In the genomic region with DNA sequence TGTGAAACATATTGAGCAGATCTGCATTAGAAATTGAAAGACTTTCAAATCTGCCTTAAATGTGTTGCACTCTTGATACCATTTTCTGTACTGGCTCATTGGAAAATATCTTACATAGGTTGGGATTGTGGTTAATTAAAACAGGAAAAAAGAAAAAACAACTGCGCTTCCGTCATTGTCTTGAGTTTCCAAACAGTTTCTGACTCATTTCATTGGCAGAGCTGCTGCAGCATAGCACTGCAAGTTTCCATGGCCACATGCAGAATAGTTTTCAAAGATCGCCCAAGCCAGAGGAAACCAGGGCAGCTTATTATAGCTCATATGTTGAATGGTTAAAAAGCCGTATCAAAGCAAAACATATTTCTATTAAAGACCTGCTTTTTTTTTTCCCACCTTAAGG, we compare ENCODE assay signal across 14 cellular contexts.
DNase-seq lines count a peak whose midpoint lies in the region; ATAC-seq, FAIRE-seq and TF ChIP-seq lines count a peak whose summit lies in the region.
"Had no signal": no experiment of that assay in that cellular context is flagged by ENCODE, and none has a peak within 500 bp of the region (broad histone marks: within the 10 kb centered on the region; RNA-seq: fewer than 3 reads in every experiment).

No MANE protein-coding gene starts in this region.

- no peak for TF ChIP-seq RAD21 in A549 (conservative IDR thresholded peaks at IDR 0.05 in 1 of 2, IDR thresholded peaks at IDR 0.05 in 1 of 2)

- TF ChIP-seq CTCF in A549 (IDR thresholded peaks at IDR 0.05) (no peak), brain (conservative IDR thresholded peaks at IDR 0.05) (no peak), kidney (IDR thresholded peaks at IDR 0.05; ENCODE audit: borderline replicate concordance, extremely low read depth, insufficient read depth) (no peak), osteocyte (IDR thresholded peaks at IDR 0.05) (no peak)

- H3K4me2 ChIP-seq in A549: peak overlapping the region; percentile 56

- no peaks in the 10 kb centered on the region for H3K9me3 Mint-ChIP-seq in brain
- no peaks in the 10 kb centered on the region for H3K9me3 Mint-ChIP-seq in osteocyte (ENCODE audit: unreplicated experiment)
- H3K9me3 Mint-ChIP-seq: activated CD4-positive, alpha-beta T cell treated with anti-CD3 and anti-CD28 coated beads, Interleukin-2, amount 10 ng/mL, durations not matched to agents 24 days and 14 days; activated naive CD8-positive, alpha-beta T cell treated with anti-CD3 and anti-CD28 coated beads, Interleukin-2, amount 10 ng/mL, durations not matched to agents 7 days and 5 days had no signal

- ATAC-seq in A549: peak in 1 of 2 experiments; percentile 60; a peak in 3 of 6 replicates
- ATAC-seq in GM19395 (IDR thresholded peaks at IDR 0.05; ENCODE audit: unreplicated experiment): no peak

- H3K9ac ChIP-seq in kidney (ENCODE audit: low read length in 2 of 2): no peak overlapping the region

- H3K4me3 ChIP-seq in A549 (peak overlapping the region; percentile 9; the same call in 1 of the 3 replicates), kidney (ENCODE audit: low read length in 2 of 2) (no peak overlapping the region)

- H3K36me3 ChIP-seq in kidney (ENCODE audit: control insufficient read depth in 1 of 2, insufficient read depth in 2 of 2, low read length in 2 of 2): no peaks in the 10 kb centered on the region
- H3K36me3 ChIP-seq: esophagus squamous epithelium had no signal

- 4% methylated on average over 4 of the region's 4 CpGs for WGBS in A549 (ENCODE audit: missing lambda C conversion rate)

- TF ChIP-seq POLR2A in A549 (IDR thresholded peaks at IDR 0.05; ENCODE audit: low read length): no peak

- H3K36me3 Mint-ChIP-seq in brain (no peaks in the 10 kb centered on the region), osteocyte (ENCODE audit: unreplicated experiment) (no peaks in the 10 kb centered on the region)
- H3K36me3 Mint-ChIP-seq: activated naive CD8-positive, alpha-beta T cell treated with anti-CD3 and anti-CD28 coated beads, Interleukin-2, amount 10 ng/mL, durations not matched to agents 7 days and 5 days had no signal

- H3K4me3 Mint-ChIP-seq in brain (peak overlapping the region in 4 of 5 experiments; percentile 18 to 69 (median 37)), osteocyte (ENCODE audit: unreplicated experiment) (no peak overlapping the region)
- H3K4me3 Mint-ChIP-seq: activated CD4-positive, alpha-beta T cell treated with anti-CD3 and anti-CD28 coated beads, Interleukin-2, amount 10 ng/mL, durations not matched to agents 24 days and 14 days; activated naive CD8-positive, alpha-beta T cell treated with anti-CD3 and anti-CD28 coated beads, Interleukin-2, amount 10 ng/mL, durations not matched to agents 7 days and 5 days had no signal

- H3K4me1 Mint-ChIP-seq in brain (peaks cover 11% of the 10 kb centered on the region), osteocyte (ENCODE audit: unreplicated experiment) (no peaks in the 10 kb centered on the region)
- H3K4me1 Mint-ChIP-seq: activated CD4-positive, alpha-beta T cell treated with anti-CD3 and anti-CD28 coated beads, Interleukin-2, amount 10 ng/mL, durations not matched to agents 24 days and 14 days; activated naive CD8-positive, alpha-beta T cell treated with anti-CD3 and anti-CD28 coated beads, Interleukin-2, amount 10 ng/mL, durations not matched to agents 7 days and 5 days had no signal

- TF ChIP-seq EP300 in A549 (IDR thresholded peaks at IDR 0.05): no peak

- H3K27ac Mint-ChIP-seq in brain (peak overlapping the region in 1 of 5 experiments; percentile 33), osteocyte (ENCODE audit: unreplicated experiment) (no peak overlapping the region)
- H3K27ac Mint-ChIP-seq: activated CD4-positive, alpha-beta T cell treated with anti-CD3 and anti-CD28 coated beads, Interleukin-2, amount 10 ng/mL, durations not matched to agents 24 days and 14 days; activated naive CD8-positive, alpha-beta T cell treated with anti-CD3 and anti-CD28 coated beads, Interleukin-2, amount 10 ng/mL, durations not matched to agents 7 days and 5 days had no signal

- H3K27ac ChIP-seq in A549 (no peak overlapping the region), kidney (ENCODE audit: low read depth in 2 of 2, low read length in 2 of 2) (no peak overlapping the region)
- H3K27ac ChIP-seq: esophagus squamous epithelium had no signal

- CTCF ChIA-PET in A549 (lab: Yijun Ruan, JAX): no interaction called here

- no peaks in the 10 kb centered on the region for H3K27me3 Mint-ChIP-seq in brain
- peaks cover 22% of the 10 kb centered on the region for H3K27me3 Mint-ChIP-seq in osteocyte (ENCODE audit: unreplicated experiment)
- H3K27me3 Mint-ChIP-seq: activated CD4-positive, alpha-beta T cell treated with anti-CD3 and anti-CD28 coated beads, Interleukin-2, amount 10 ng/mL, durations not matched to agents 24 days and 14 days; activated naive CD8-positive, alpha-beta T cell treated with anti-CD3 and anti-CD28 coated beads, Interleukin-2, amount 10 ng/mL, durations not matched to agents 7 days and 5 days had no signal

- peak in 1 of 2 experiments; percentile 28 for DNase-seq in A549 (ENCODE audit: low read depth in 1 of 2, low spot score in 1 of 2)
- peak; percentile 41 for DNase-seq in NCI-H226
- no peak for DNase-seq in kidney
- no peak for DNase-seq in osteocyte (ENCODE audit: extremely low spot score, unreplicated experiment)
- no peak for DNase-seq in DMS53 treated with DMSO at 0.1 percent for 48 hours (lab: John Stamatoyannopoulos, UW; ENCODE audit: unreplicated experiment)
- DNase-seq in SIG-M5 treated with dmso at 0.1 percent for 504 hours (lab: John Stamatoyannopoulos, UW; ENCODE audit: unreplicated experiment): no peak
- DNase-seq: activated CD4-positive, alpha-beta T cell treated with anti-CD3 and anti-CD28 coated beads, Interleukin-2, amount 10 ng/mL, durations not matched to agents 24 days and 14 days; activated naive CD8-positive, alpha-beta T cell treated with anti-CD3 and anti-CD28 coated beads, Interleukin-2, amount 10 ng/mL, durations not matched to agents 7 days and 5 days; esophagus squamous epithelium; GF-D8; NCI-H187 treated with DMSO at 0.1 percent for 48 hours; SHP77 had no signal

- no peaks in the 10 kb centered on the region for H3K9me3 ChIP-seq in A549
- H3K9me3 ChIP-seq in kidney (ENCODE audit: control insufficient read depth in 1 of 2, low read length in 2 of 2): no peaks in the 10 kb centered on the region
- H3K9me3 ChIP-seq: esophagus squamous epithelium had no signal

- POLR2A ChIA-PET in A549 (lab: Yijun Ruan, JAX): no interaction called here

- H3K4me1 ChIP-seq in A549: peaks cover 12% of the 10 kb centered on the region; the same call in 2 of the 3 replicates
- no peaks in the 10 kb centered on the region for H3K4me1 ChIP-seq in kidney (ENCODE audit: control insufficient read depth in 1 of 2, insufficient read depth in 1 of 2, low read depth in 1 of 2, low read length in 2 of 2)
- H3K4me1 ChIP-seq: esophagus squamous epithelium had no signal

- intact Hi-C loops in kidney (cut with DNase I): no loop called here

- FAIRE-seq in A549 (lab: Jason Lieb, UNC): no peak
- peak; percentile 30 for FAIRE-seq in kidney (lab: Jason Lieb, UNC)

TF ChIP-seq in A549, 52 proteins besides CTCF, POLR2A, EP300 and RAD21:
- TF ChIP-seq ZSCAN20 (CRISPR knock-in tag; IDR thresholded peaks at IDR 0.05): no peak
- TF ChIP-seq HOXB5 (CRISPR knock-in tag; IDR thresholded peaks at IDR 0.05): no peak
- no peak for TF ChIP-seq FOSL2 (IDR thresholded peaks at IDR 0.05)
- no peak for TF ChIP-seq FOSL2 (CRISPR knock-in tag; IDR thresholded peaks at IDR 0.05)
- no peak for TF ChIP-seq ZC3H11A (IDR thresholded peaks at IDR 0.05)
- TF ChIP-seq RNF2 (IDR thresholded peaks at IDR 0.05; ENCODE audit: borderline replicate concordance, low read depth): no peak
- TF ChIP-seq PHF8 (IDR thresholded peaks at IDR 0.05; ENCODE audit: borderline replicate concordance, low read depth): no peak
- TF ChIP-seq CEBPB (IDR thresholded peaks at IDR 0.05): no peak
- TF ChIP-seq CHD4 (IDR thresholded peaks at IDR 0.05; ENCODE audit: borderline replicate concordance): no peak
- TF ChIP-seq JUNB (IDR thresholded peaks at IDR 0.05): no peak
- TF ChIP-seq JUN (IDR thresholded peaks at IDR 0.05): no peak
- no peak for TF ChIP-seq POLR2AphosphoS2 (conservative IDR thresholded peaks at IDR 0.05; ENCODE audit: low read length)
- no peak for TF ChIP-seq ZFP36 (IDR thresholded peaks at IDR 0.05; ENCODE audit: borderline replicate concordance, partially characterized antibody)
- TF ChIP-seq, protein P1, sequence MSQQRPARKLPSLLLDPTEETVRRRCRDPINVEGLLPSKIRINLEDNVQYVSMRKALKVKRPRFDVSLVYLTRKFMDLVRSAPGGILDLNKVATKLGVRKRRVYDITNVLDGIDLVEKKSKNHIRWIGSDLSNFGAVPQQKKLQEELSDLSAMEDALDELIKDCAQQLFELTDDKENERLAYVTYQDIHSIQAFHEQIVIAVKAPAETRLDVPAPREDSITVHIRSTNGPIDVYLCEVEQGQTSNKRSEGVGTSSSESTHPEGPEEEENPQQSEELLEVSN (IDR thresholded peaks at IDR 0.05; ENCODE audit: borderline replicate concordance, low read depth): no peak
- no peak for TF ChIP-seq CBX8 (IDR thresholded peaks at IDR 0.05)
- TF ChIP-seq, protein P2, sequence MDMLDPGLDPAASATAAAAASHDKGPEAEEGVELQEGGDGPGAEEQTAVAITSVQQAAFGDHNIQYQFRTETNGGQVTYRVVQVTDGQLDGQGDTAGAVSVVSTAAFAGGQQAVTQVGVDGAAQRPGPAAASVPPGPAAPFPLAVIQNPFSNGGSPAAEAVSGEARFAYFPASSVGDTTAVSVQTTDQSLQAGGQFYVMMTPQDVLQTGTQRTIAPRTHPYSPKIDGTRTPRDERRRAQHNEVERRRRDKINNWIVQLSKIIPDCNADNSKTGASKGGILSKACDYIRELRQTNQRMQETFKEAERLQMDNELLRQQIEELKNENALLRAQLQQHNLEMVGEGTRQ (IDR thresholded peaks at IDR 0.05): no peak
- TF ChIP-seq NPAS2 (CRISPR knock-in tag; IDR thresholded peaks at IDR 0.05; ENCODE audit: borderline replicate concordance): no peak
